Comparison of ENCODE assay signal across 23 cellular contexts in the genomic region with DNA sequence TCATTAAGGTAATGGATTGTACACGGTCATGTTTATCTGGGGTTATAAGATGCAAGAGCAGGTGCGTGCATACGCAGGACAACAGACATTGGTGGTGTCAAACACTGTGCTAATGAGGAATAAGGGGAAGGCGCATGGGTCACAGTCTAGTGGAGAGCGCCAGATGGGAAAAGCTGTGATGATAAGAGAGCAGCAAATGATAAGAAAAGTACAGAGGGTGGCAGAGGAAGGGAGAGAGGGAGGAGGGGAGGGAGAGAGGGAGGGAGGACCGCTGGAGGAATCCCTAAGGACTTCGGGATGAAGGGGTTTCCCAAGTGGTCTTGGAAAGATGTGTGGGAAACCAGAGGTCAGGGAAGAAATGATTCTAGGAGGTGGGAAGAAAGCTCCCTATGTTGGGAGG. TPM values are rescaled to one million over a fixed set of nuclear protein-coding genes. Genes with fewer than 3 reads are reported as not detected.
DNase-seq lines count a peak whose midpoint lies in the region; ATAC-seq and TF ChIP-seq lines count a peak whose summit lies in the region.
"Had no signal": no experiment of that assay in that cellular context is flagged by ENCODE, and none has a peak within 500 bp of the region (broad histone marks: within the 10 kb centered on the region; RNA-seq: fewer than 3 reads in every experiment).

No MANE protein-coding gene starts in this region.

- H3K9ac ChIP-seq in smooth muscle cell (ENCODE audit: low read depth) = no peak overlapping the region

- 71% methylated on average over 7 of the region's 7 CpGs for WGBS in smooth muscle cell (ENCODE audit: low lambda C conversion rate)

- no peaks in the 10 kb centered on the region for H3F3A ChIP-seq in smooth muscle cell (ENCODE audit: low read depth)

- H3K79me2 ChIP-seq in smooth muscle cell (ENCODE audit: low read depth) = no peaks in the 10 kb centered on the region

- H3K9me3 ChIP-seq in mucosa of descending colon (no peaks in the 10 kb centered on the region), breast epithelium (no peaks in the 10 kb centered on the region), smooth muscle cell (replicated peaks; ENCODE audit: low read depth) (no peaks in the 10 kb centered on the region)
- H3K9me3 ChIP-seq: A549, ovary, tibial nerve had no signal

- no peaks in the 10 kb centered on the region for H4K20me1 ChIP-seq in smooth muscle cell (ENCODE audit: low read depth)

- H3K27ac Mint-ChIP-seq in T-helper 1 cell treated with Interleukin-12 subunit alpha and Interleukin-12 subunit beta and Interleukin-4 antibody, amounts not matched to agents 30 μg/mL and 1 μg/mL, for 36 hours = no peak overlapping the region
- H3K27ac Mint-ChIP-seq in activated T-helper 17 cell treated with anti-CD3 and anti-CD28 coated beads, Interleukin-2, amount 50 U/mL, for 72 hours = no peak overlapping the region
- H3K27ac Mint-ChIP-seq: activated CD4-positive, alpha-beta T cell treated with anti-CD3 and anti-CD28 coated beads for 36 hours; B cell; HFFc6; nephron; stimulated activated naive CD8-positive, alpha-beta T cell treated with anti-CD3 and anti-CD28 coated beads, Interleukin-15, amount 100 ng/mL, for 72 hours had no signal

- H3K27me3 Mint-ChIP-seq in T-helper 1 cell treated with Interleukin-12 subunit alpha and Interleukin-12 subunit beta and Interleukin-4 antibody, amounts not matched to agents 30 μg/mL and 1 μg/mL, for 36 hours (ENCODE audit: low read depth) = peaks cover 17% of the 10 kb centered on the region
- H3K27me3 Mint-ChIP-seq in activated T-helper 17 cell treated with anti-CD3 and anti-CD28 coated beads, Interleukin-2, amount 50 U/mL, for 72 hours = peaks cover 58% of the 10 kb centered on the region

- H3K4me1 ChIP-seq in mucosa of descending colon (ENCODE audit: low read depth) (peaks cover 48% of the 10 kb centered on the region), breast epithelium (peaks cover 0 to 4% of the 10 kb centered on the region in 2 donors), smooth muscle cell (ENCODE audit: low read depth) (peaks cover 20% of the 10 kb centered on the region)

- peaks cover 19% of the 10 kb centered on the region for H3K36me3 Mint-ChIP-seq in T-helper 1 cell treated with Interleukin-12 subunit alpha and Interleukin-12 subunit beta and Interleukin-4 antibody, amounts not matched to agents 30 μg/mL and 1 μg/mL, for 36 hours (ENCODE audit: low read depth)
- peaks cover 20% of the 10 kb centered on the region for H3K36me3 Mint-ChIP-seq in activated T-helper 17 cell treated with anti-CD3 and anti-CD28 coated beads, Interleukin-2, amount 50 U/mL, for 72 hours (ENCODE audit: low read depth)

- TF ChIP-seq CTCF in mucosa of descending colon (IDR thresholded peaks at IDR 0.05) (no peak), breast epithelium (IDR thresholded peaks at IDR 0.05) (no peak), smooth muscle cell (IDR thresholded peaks at IDR 0.05; ENCODE audit: borderline replicate concordance, insufficient read depth, poor library complexity, severe bottlenecking) (no peak)

- H3K4me2 ChIP-seq in smooth muscle cell = no peak overlapping the region
- H3K4me2 ChIP-seq: A549 had no signal

- H3K4me3 ChIP-seq in mucosa of descending colon (no peak overlapping the region), breast epithelium (no peak overlapping the region), smooth muscle cell (no peak overlapping the region)
- H3K4me3 ChIP-seq: A549, ovary, tibial nerve had no signal

- H2AFZ ChIP-seq in smooth muscle cell (ENCODE audit: low read depth) = no peak overlapping the region

- H3K27me3 ChIP-seq in breast epithelium (peaks cover 2 to 20% of the 10 kb centered on the region in 2 donors), smooth muscle cell (ENCODE audit: low read depth) (peaks cover 80% of the 10 kb centered on the region)

- H3K4me3 Mint-ChIP-seq in T-helper 1 cell treated with Interleukin-12 subunit alpha and Interleukin-12 subunit beta and Interleukin-4 antibody, amounts not matched to agents 30 μg/mL and 1 μg/mL, for 36 hours = peak overlapping the region; percentile 55
- peak overlapping the region; percentile 85 for H3K4me3 Mint-ChIP-seq in activated T-helper 17 cell treated with anti-CD3 and anti-CD28 coated beads, Interleukin-2, amount 50 U/mL, for 72 hours
- H3K4me3 Mint-ChIP-seq: activated CD4-positive, alpha-beta T cell treated with anti-CD3 and anti-CD28 coated beads for 36 hours; B cell; HFFc6; nephron; stimulated activated naive CD8-positive, alpha-beta T cell treated with anti-CD3 and anti-CD28 coated beads, Interleukin-15, amount 100 ng/mL, for 72 hours had no signal

- no peak for TF ChIP-seq POLR2A in breast epithelium (IDR thresholded peaks at IDR 0.05)

- H3K36me3 ChIP-seq in mucosa of descending colon (ENCODE audit: low read depth) (no peaks in the 10 kb centered on the region), breast epithelium (no peaks in the 10 kb centered on the region), smooth muscle cell (ENCODE audit: low read depth) (no peaks in the 10 kb centered on the region)
- H3K36me3 ChIP-seq: ovary, tibial nerve had no signal

- DNase-seq in T-helper 1 cell = no peak
- peak; percentile 33 for DNase-seq in NCI-H146 treated with DMSO at 0.1 percent for 48 hours (lab: John Stamatoyannopoulos, UW; ENCODE audit: unreplicated experiment)
- DNase-seq in mucosa of descending colon = peak in 1 of 3 donors; percentile 53
- no peak for DNase-seq in breast epithelium (ENCODE audit: low spot score in 2 of 2)
- DNase-seq in NOMO-1 treated with dmso at 0.1 percent for 144 hours (lab: John Stamatoyannopoulos, UW; ENCODE audit: unreplicated experiment) = no peak
- DNase-seq in smooth muscle cell (lab: John Stamatoyannopoulos, UW; ENCODE audit: unreplicated experiment) = no peak
- DNase-seq: activated CD4-positive, alpha-beta T cell treated with anti-CD3 and anti-CD28 coated beads for 36 hours; activated effector memory CD4-positive, alpha-beta T cell treated with Interleukin-2 at 50 U/mL for 16 hours; COR-L47; HFFc6; left cardiac atrium; mesenchymal stem cell; NCI-H1105; NCI-H2081; NCI-H510A; ovary; stimulated activated naive CD8-positive, alpha-beta T cell treated with anti-CD3 and anti-CD28 coated beads, Interleukin-15, amount 100 ng/mL, for 72 hours had no signal

- H3K27ac ChIP-seq in breast epithelium = no peak overlapping the region
- no peak overlapping the region for H3K27ac ChIP-seq in smooth muscle cell (ENCODE audit: low read depth)
- H3K27ac ChIP-seq: A549, ovary, tibial nerve had no signal

- ATAC-seq in activated T-helper 17 cell treated with anti-CD3 and anti-CD28 coated beads, Interleukin-2, amount 50 U/mL, for 72 hours (replicated peaks) = no peak
- peak; percentile 45 for ATAC-seq in mucosa of descending colon
- ATAC-seq: A549; activated CD4-positive, alpha-beta T cell treated with anti-CD3 and anti-CD28 coated beads for 36 hours; stimulated activated naive CD8-positive, alpha-beta T cell treated with anti-CD3 and anti-CD28 coated beads, Interleukin-15, amount 100 ng/mL, for 72 hours had no signal

- peaks cover 62% of the 10 kb centered on the region for H3K4me1 Mint-ChIP-seq in T-helper 1 cell treated with Interleukin-12 subunit alpha and Interleukin-12 subunit beta and Interleukin-4 antibody, amounts not matched to agents 30 μg/mL and 1 μg/mL, for 36 hours (ENCODE audit: low read depth)
- peaks cover 44% of the 10 kb centered on the region for H3K4me1 Mint-ChIP-seq in activated T-helper 17 cell treated with anti-CD3 and anti-CD28 coated beads, Interleukin-2, amount 50 U/mL, for 72 hours

- H3K9me3 Mint-ChIP-seq in T-helper 1 cell treated with Interleukin-12 subunit alpha and Interleukin-12 subunit beta and Interleukin-4 antibody, amounts not matched to agents 30 μg/mL and 1 μg/mL, for 36 hours = no peaks in the 10 kb centered on the region
- no peaks in the 10 kb centered on the region for H3K9me3 Mint-ChIP-seq in activated T-helper 17 cell treated with anti-CD3 and anti-CD28 coated beads, Interleukin-2, amount 50 U/mL, for 72 hours
- H3K9me3 Mint-ChIP-seq: HFFc6; stimulated activated naive CD8-positive, alpha-beta T cell treated with anti-CD3 and anti-CD28 coated beads, Interleukin-15, amount 100 ng/mL, for 72 hours had no signal

- intact Hi-C loops in mucosa of descending colon (cut with DNase I, micrococcal nuclease) (no loop called here), breast epithelium (cut with DNase I; ENCODE audit: low total_unique reads) (no loop called here)

RNA-seq across cellular contexts. Expression of a gene that starts 2.9 kb away (rescaled TPM):
- 10 to 100 TPM; 26.8 to 41.9 TPM for total RNA-seq in activated T-helper 17 cell treated with anti-CD3 and anti-CD28 coated beads, Interleukin-2, amount 50 U/mL, for 72 hours
- 10 to 100 TPM; 23.3 to 87.3 (median 59.3) TPM for total RNA-seq in mucosa of descending colon
- total RNA-seq in breast epithelium = 1 to 10 TPM; 4.2 to 6.4 (median 4.6) TPM
- total RNA-seq in smooth muscle cell = under 0.01 TPM in 1 of 2 replicates, not detected in the other
- polyA plus RNA-seq in smooth muscle cell = 0.52 TPM in 1 of 2 replicates, not detected in the other
